In genomic region chr22:21014202-21015050, GRCh38 we compare ENCODE assay signal across 1 cellular context.
TF ChIP-seq lines count a peak whose summit lies in the region.

No MANE protein-coding gene starts in this region.

TF ChIP-seq in K562, 482 proteins besides CTCF, POLR2A, EP300 and RAD21 (continued from another document and continues in another):
- TF ChIP-seq ZBTB34 (CRISPR knock-in tag; IDR thresholded peaks at IDR 0.05) (no peak), TAF7 (tag; IDR thresholded peaks at IDR 0.05) (peak; percentile 52), RBM39 (optimal IDR thresholded peaks at IDR 0.05; ENCODE audit: low read depth, low read length) (peak; percentile 99), BACH1 (tag; IDR thresholded peaks at IDR 0.05) (no peak), KDM4B (IDR thresholded peaks at IDR 0.05; ENCODE audit: borderline replicate concordance in 2 of 2, low read depth in 1 of 2) (no peak), BRD9 (IDR thresholded peaks at IDR 0.05; ENCODE audit: low read depth, partially characterized antibody) (no peak), FOXA1 (IDR thresholded peaks at IDR 0.05; ENCODE audit: borderline replicate concordance) (no peak), EZH2 (IDR thresholded peaks at IDR 0.05; ENCODE audit: borderline replicate concordance, low read depth, low read length) (no peak), ZNF695 (CRISPR knock-in tag; IDR thresholded peaks at IDR 0.05) (peak; percentile 63; the same call in 1 of the 2 replicates), NKRF (IDR thresholded peaks at IDR 0.05; ENCODE audit: borderline replicate concordance) (no peak), ZBED1 (IDR thresholded peaks at IDR 0.05) (no peak), NRF1 (conservative IDR thresholded peaks at IDR 0.05 in 1 of 2, IDR thresholded peaks at IDR 0.05 in 1 of 2) (no peak), CHD2 (IDR thresholded peaks at IDR 0.05; ENCODE audit: low read depth, low read length) (peak; percentile 18; the same call in 1 of the 2 replicates), PTTG1 (tag; IDR thresholded peaks at IDR 0.05; ENCODE audit: low read depth) (no peak), TCF7L2 (IDR thresholded peaks at IDR 0.05; ENCODE audit: low read depth, low read length) (peak; percentile 28; the same call in 1 of the 2 replicates), E2F8 (IDR thresholded peaks at IDR 0.05; ENCODE audit: low read depth, partially characterized antibody) (no peak), YBX1 (IDR thresholded peaks at IDR 0.05) (no peak), U2AF2 (optimal IDR thresholded peaks at IDR 0.05; ENCODE audit: low read depth, low read length) (no peak), MBD2 (IDR thresholded peaks at IDR 0.05; ENCODE audit: borderline replicate concordance, low read depth) (no peak), ZEB2 (IDR thresholded peaks at IDR 0.05) (no peak), GATAD2A (IDR thresholded peaks at IDR 0.05) (no peak), CCAR2 (IDR thresholded peaks at IDR 0.05; ENCODE audit: low read depth, low read length) (peak; percentile 96; the same call in 1 of the 2 replicates), ZNF347 (CRISPR knock-in tag; IDR thresholded peaks at IDR 0.05; ENCODE audit: low read depth) (no peak; the same call in 1 of the 2 replicates), BCL6 (CRISPR knock-in tag; IDR thresholded peaks at IDR 0.05) (no peak), MLLT1 (IDR thresholded peaks at IDR 0.05) (no peak), BRCA1 (IDR thresholded peaks at IDR 0.05) (no peak), BRCA1 (CRISPR knock-in tag; IDR thresholded peaks at IDR 0.05) (no peak), FOXJ2 (tag; IDR thresholded peaks at IDR 0.05) (peak; percentile 96), ZNF778 (CRISPR knock-in tag; IDR thresholded peaks at IDR 0.05) (no peak), THRB (CRISPR knock-in tag; conservative IDR thresholded peaks at IDR 0.05) (peak; percentile 93), SMAD2 (IDR thresholded peaks at IDR 0.05; ENCODE audit: low read depth, low read length) (peak; percentile 98; the same call in 1 of the 2 replicates), SIN3A (IDR thresholded peaks at IDR 0.05; ENCODE audit: borderline replicate concordance in 2 of 2, control insufficient read depth in 1 of 2, low read depth in 2 of 2, low read length in 2 of 2) (peak in 1 of 2 experiments; percentile 98; a peak in 2 of 4 replicates), ARID4B (CRISPR knock-in tag; IDR thresholded peaks at IDR 0.05) (no peak), TRIM25 (IDR thresholded peaks at IDR 0.05; ENCODE audit: borderline replicate concordance) (no peak), SUPT5H (IDR thresholded peaks at IDR 0.05) (no peak), SMAD3 (CRISPR knock-in tag; conservative IDR thresholded peaks at IDR 0.05) (peak; percentile 63), JUN (IDR thresholded peaks at IDR 0.05; ENCODE audit: borderline replicate concordance, low read depth, low read length) (0 out of 2 replicates have a peak, but pooled peaks have one; percentile 30), JUN (CRISPR knock-in tag; IDR thresholded peaks at IDR 0.05; ENCODE audit: borderline replicate concordance) (no peak), SMARCE1 (IDR thresholded peaks at IDR 0.05) (no peak), MTA1 (IDR thresholded peaks at IDR 0.05; ENCODE audit: borderline replicate concordance) (no peak), STAT5A (IDR thresholded peaks at IDR 0.05; ENCODE audit: borderline replicate concordance, low read length) (no peak; the same call in 1 of the 2 replicates), MCM5 (IDR thresholded peaks at IDR 0.05; ENCODE audit: low read depth) (no peak), ZNF134 (CRISPR knock-in tag; conservative IDR thresholded peaks at IDR 0.05) (peak; percentile 76), BRD4 (IDR thresholded peaks at IDR 0.05) (no peak), NCOA6 (IDR thresholded peaks at IDR 0.05) (no peak), ZNF507 (tag; conservative IDR thresholded peaks at IDR 0.05) (no peak), NR1H2 (CRISPR knock-in tag; IDR thresholded peaks at IDR 0.05) (no peak), ZNF717 (CRISPR knock-in tag; IDR thresholded peaks at IDR 0.05) (no peak), HLTF (IDR thresholded peaks at IDR 0.05) (no peak), HOMEZ (CRISPR knock-in tag; IDR thresholded peaks at IDR 0.05) (peak; percentile 94; the same call in 1 of the 2 replicates), RFX5 (IDR thresholded peaks at IDR 0.05; ENCODE audit: low read depth, low read length) (peak; percentile 78), SETDB1 (IDR thresholded peaks at IDR 0.05; ENCODE audit: low read length) (peak; percentile 54)
